In genomic region chr4:150863456-150863855, GRCh38 we compare ENCODE assay signal across 19 cellular contexts.
"Had no signal": no experiment of that assay in that cellular context is flagged by ENCODE, and none has a peak within 500 bp of the region (broad histone marks: within the 10 kb centered on the region; RNA-seq: fewer than 3 reads in every experiment).

No MANE protein-coding gene starts in this region.

- ATAC-seq: heart left ventricle; left lobe of liver; naive thymus-derived CD4-positive, alpha-beta T cell; stimulated activated memory B cell treated with anti-CD40 and anti-IgM and Interleukin-4, amounts not matched to agents 10 μg/mL and 1 μg/mL and 100 μg/mL, for 72 hours; upper lobe of right lung had no signal

- H3K27ac ChIP-seq: heart left ventricle, parathyroid adenoma, prostate gland, right lobe of liver, spleen, tibial artery, upper lobe of right lung, vagina had no signal

- FAIRE-seq: frontal cortex had no signal

- H2AFZ ChIP-seq: parathyroid adenoma had no signal

- H3K9me3 ChIP-seq: heart left ventricle, prostate gland, right lobe of liver, spleen, tibial artery, upper lobe of right lung, vagina had no signal

- DNase-seq: effector CD4-positive, alpha-beta T cell; heart left ventricle; islet precursor cell; mammary epithelial cell; naive thymus-derived CD4-positive, alpha-beta T cell; nephron progenitor cell; right lobe of liver; spleen; stimulated activated CD4-positive, alpha-beta T cell treated with anti-CD3 and anti-CD28 coated beads, Interleukin-15, amount 100 ng/mL, for 24 hours; stimulated activated CD4-positive, alpha-beta T cell treated with anti-CD3 and anti-CD28 coated beads, Interleukin-1b, Interleukin-23, amount 100 ng/mL, for 48 hours; stimulated activated CD4-positive, alpha-beta T cell treated with anti-CD3 and anti-CD28 coated beads, Interleukin-4, amount 100 ng/mL, for 24 hours; tibial artery; upper lobe of right lung had no signal

- H3K9ac ChIP-seq: parathyroid adenoma had no signal

- H3K27me3 ChIP-seq: heart left ventricle, right lobe of liver, spleen, tibial artery, upper lobe of right lung, vagina had no signal

- H3K4me3 ChIP-seq: heart left ventricle, prostate gland, right lobe of liver, spleen, tibial artery, upper lobe of right lung, vagina had no signal

- H3K4me1 ChIP-seq: heart left ventricle, parathyroid adenoma, prostate gland, right lobe of liver, tibial artery, upper lobe of right lung, vagina had no signal

- H3K36me3 ChIP-seq: prostate gland, right lobe of liver, tibial artery, vagina had no signal

- H3K79me2 ChIP-seq: parathyroid adenoma had no signal
